ENCODE assay signal across 33 cellular contexts in genomic region chr15:47157827-47158226, GRCh38.
A peak's percentile ranks its signal among the peaks of the same experiment; 100 is the strongest.
DNase-seq lines count a peak whose midpoint lies in the region; ATAC-seq, FAIRE-seq and TF ChIP-seq lines count a peak whose summit lies in the region.
"Had no signal": no experiment of that assay in that cellular context is flagged by ENCODE, and none has a peak within 500 bp of the region (broad histone marks: within the 10 kb centered on the region; RNA-seq: fewer than 3 reads in every experiment).

No MANE protein-coding gene starts in this region.

- TF ChIP-seq EP300 in HepG2 (IDR thresholded peaks at IDR 0.05; ENCODE audit: low read depth in 2 of 2, low read length in 2 of 2): no peak
- TF ChIP-seq EP300 in HepG2 (CRISPR knock-in tag; IDR thresholded peaks at IDR 0.05; ENCODE audit: borderline replicate concordance): no peak

- TF ChIP-seq CTCF in right lobe of liver (IDR thresholded peaks at IDR 0.05) (no peak), HepG2 (CRISPR knock-in tag; IDR thresholded peaks at IDR 0.05) (no peak), hepatocyte (IDR thresholded peaks at IDR 0.05; ENCODE audit: poor library complexity) (no peak)

- DNase-seq in right lobe of liver (no peak), HepG2 (ENCODE audit: low spot score) (no peak), hepatocyte (ENCODE audit: low spot score) (no peak), left lobe of liver (ENCODE audit: low spot score) (no peak), GM03348 (ENCODE audit: low spot score) (no peak)
- no peak for DNase-seq in effector CD8-positive, alpha-beta T cell (lab: John Stamatoyannopoulos, UW)
- DNase-seq: 8988T; ACHN; AML-193; BE2C; C1 segment of cervical spinal cord; Caco-2; Calu3; CD4-positive, alpha-beta memory T cell; CD4-positive, alpha-beta T cell; CD4-positive, CD25-positive, alpha-beta regulatory T cell; CD8-positive, alpha-beta memory T cell; CD8-positive, alpha-beta T cell; COR-L47; DMS 273 treated with DMSO at 0.1 percent for 48 hours; DMS153; DMS53; DMS79; DMS79 treated with DMSO at 0.1 percent for 48 hours; DND-41; EL had no signal

- no peak for FAIRE-seq in HepG2 (lab: Jason Lieb, UNC)
- FAIRE-seq: A204.1, A549, D721Med had no signal

- H3K4me3 ChIP-seq in right lobe of liver (no peak overlapping the region), HepG2 (replicated peaks in 1 of 3; ENCODE audit: insufficient read depth in 1 of 3, low read depth in 2 of 3, low read length in 3 of 3) (no peak overlapping the region), hepatocyte (no peak overlapping the region)
- H3K4me3 ChIP-seq: A549; BLaER1; BLaER1 treated with 17β-estradiol and CSF1 and Interleukin-3, amounts not matched to agents 10 nM and 100 nM had no signal

- H3K79me2 ChIP-seq in HepG2 (ENCODE audit: insufficient read depth, low read length) (no peaks in the 10 kb centered on the region), hepatocyte (no peaks in the 10 kb centered on the region)

- no peak for TF ChIP-seq POLR2A in right lobe of liver (IDR thresholded peaks at IDR 0.05)
- no peak for TF ChIP-seq POLR2A in HepG2 (IDR thresholded peaks at IDR 0.05; ENCODE audit: insufficient read depth in 1 of 2, low read depth in 2 of 2, low read length in 2 of 2)

- WGBS in right lobe of liver (ENCODE audit: insufficient coverage, low coverage, low lambda C conversion rate, missing lambda C conversion rate): 19% methylated on average over 4 of the region's 4 CpGs
- WGBS in HepG2 (ENCODE audit: low lambda C conversion rate): 0% methylated on average over 4 of the region's 4 CpGs
- 61% methylated on average over 4 of the region's 4 CpGs for WGBS in hepatocyte (ENCODE audit: low lambda C conversion rate, missing lambda C conversion rate)

- BruUV-seq in HepG2 (replicated peaks; lab: Mats Ljungman, UMichigan): no TSS peak

- H3K9me2 ChIP-seq in hepatocyte (replicated peaks; ENCODE audit: insufficient read depth): no peaks in the 10 kb centered on the region

- peaks cover 0 to 14% (median 0%) of the 10 kb centered on the region in 4 donors for H3K4me1 ChIP-seq in right lobe of liver
- no peaks in the 10 kb centered on the region for H3K4me1 ChIP-seq in HepG2 (ENCODE audit: insufficient read depth, low read length)
- no peaks in the 10 kb centered on the region for H3K4me1 ChIP-seq in hepatocyte (ENCODE audit: insufficient read depth)
- H3K4me1 ChIP-seq: A549; BE2C; BLaER1; BLaER1 treated with 17β-estradiol and CSF1 and Interleukin-3, amounts not matched to agents 10 nM and 100 nM had no signal

- H3K27ac ChIP-seq in right lobe of liver (no peak overlapping the region), HepG2 (ENCODE audit: extremely low read length, insufficient read depth, low read length) (no peak overlapping the region), hepatocyte (no peak overlapping the region)
- H3K27ac ChIP-seq: 22Rv1; A549; BLaER1; BLaER1 treated with 17β-estradiol and CSF1 and Interleukin-3, amounts not matched to agents 10 nM and 100 nM; C4-2B had no signal

- no peak for TF ChIP-seq RAD21 in HepG2 (CRISPR knock-in tag; IDR thresholded peaks at IDR 0.05)

- H3K4me2 ChIP-seq in HepG2 (ENCODE audit: low read depth, low read length) (no peak overlapping the region), hepatocyte (peak overlapping the region; percentile 46)
- H3K4me2 ChIP-seq: A549; BLaER1; BLaER1 treated with 17β-estradiol and CSF1 and Interleukin-3, amounts not matched to agents 10 nM and 100 nM had no signal

- H3K9ac ChIP-seq in HepG2 (ENCODE audit: insufficient read depth, low read depth, low read length): no peak overlapping the region
- H3K9ac ChIP-seq: BLaER1; BLaER1 treated with 17β-estradiol and CSF1 and Interleukin-3, amounts not matched to agents 10 nM and 100 nM had no signal

- H3K27me3 ChIP-seq in right lobe of liver: no peaks in the 10 kb centered on the region
- H3K27me3 ChIP-seq in HepG2 (ENCODE audit: control insufficient read depth in 1 of 2, insufficient read depth in 2 of 2, low read length in 2 of 2): no peaks in the 10 kb centered on the region
- H3K27me3 ChIP-seq in hepatocyte: no peaks in the 10 kb centered on the region
- H3K27me3 ChIP-seq: BE2C; BLaER1; BLaER1 treated with 17β-estradiol and CSF1 and Interleukin-3, amounts not matched to agents 10 nM and 100 nM had no signal

- POLR2A ChIA-PET in HepG2 (lab: Yijun Ruan, JAX): no interaction called here

- intact Hi-C loops in right lobe of liver (cut with DNase I) (no loop called here), HepG2 (cut with micrococcal nuclease; ENCODE audit: unreplicated experiment) (no loop called here)

- in situ Hi-C loops in HepG2 (cut with HindIII; ENCODE audit: extremely low pct_ligation_motif_present, low pct_unique_long_range_greater_than_20kb): no loop called here

- no peaks in the 10 kb centered on the region for H3K36me3 ChIP-seq in right lobe of liver
- H3K36me3 ChIP-seq in HepG2 (replicated peaks in 1 of 2; ENCODE audit: control insufficient read depth in 1 of 2, insufficient read depth in 2 of 2, low read length in 2 of 2): no peaks in the 10 kb centered on the region
- no peaks in the 10 kb centered on the region for H3K36me3 ChIP-seq in hepatocyte (replicated peaks; ENCODE audit: insufficient read depth, low read depth)
- H3K36me3 ChIP-seq: BE2C; BLaER1; BLaER1 treated with 17β-estradiol and CSF1 and Interleukin-3, amounts not matched to agents 10 nM and 100 nM had no signal

- peak; percentile 30 to 44 (median 40) for ATAC-seq in right lobe of liver
- ATAC-seq in HepG2: no peak
- peak; percentile 41 for ATAC-seq in left lobe of liver
- ATAC-seq: A549; CD8-positive, alpha-beta T cell had no signal

- H3K9me3 ChIP-seq in right lobe of liver (no peaks in the 10 kb centered on the region), HepG2 (ENCODE audit: low read length) (peaks cover 90% of the 10 kb centered on the region), hepatocyte (ENCODE audit: low read depth) (no peaks in the 10 kb centered on the region)
- H3K9me3 ChIP-seq: A549, BE2C, Caco-2 had no signal

- CTCF ChIA-PET in HepG2 (lab: Yijun Ruan, JAX; ENCODE audit: low intra/inter-chr PET ratio, low total read pairs): no interaction called here

- H2AFZ ChIP-seq in HepG2 (ENCODE audit: low read length): no peak overlapping the region
- no peak overlapping the region for H2AFZ ChIP-seq in hepatocyte

- H4K20me1 ChIP-seq in HepG2 (ENCODE audit: insufficient read depth, low read length) (no peaks in the 10 kb centered on the region), hepatocyte (ENCODE audit: insufficient read depth, poor library complexity, severe bottlenecking) (no peaks in the 10 kb centered on the region)
- H4K20me1 ChIP-seq: BLaER1; BLaER1 treated with 17β-estradiol and CSF1 and Interleukin-3, amounts not matched to agents 10 nM and 100 nM had no signal

TF ChIP-seq in HepG2, 621 proteins besides CTCF, POLR2A, EP300 and RAD21 (continues in another document):
- TF ChIP-seq ETS1 (CRISPR knock-in tag; IDR thresholded peaks at IDR 0.05) (no peak), ZBTB2 (CRISPR knock-in tag; IDR thresholded peaks at IDR 0.05; ENCODE audit: low read depth) (no peak), ZBTB10 (CRISPR knock-in tag; IDR thresholded peaks at IDR 0.05; ENCODE audit: borderline replicate concordance) (no peak), KLF15 (CRISPR knock-in tag; IDR thresholded peaks at IDR 0.05; ENCODE audit: borderline replicate concordance) (no peak)
